ENCODE assay signal across 9 cellular contexts in genomic region chr11:130103296-130103814, GRCh38. TPM values are rescaled to one million over a fixed set of nuclear protein-coding genes. Genes with fewer than 3 reads are reported as not detected.
DNase-seq lines count a peak whose midpoint lies in the region; ATAC-seq and TF ChIP-seq lines count a peak whose summit lies in the region.
"Had no signal": no experiment of that assay in that cellular context is flagged by ENCODE, and none has a peak within 500 bp of the region (broad histone marks: within the 10 kb centered on the region; RNA-seq: fewer than 3 reads in every experiment).

No MANE protein-coding gene starts in this region.

- no peak for TF ChIP-seq POLR2A in erythroblast (IDR thresholded peaks at IDR 0.05; ENCODE audit: low read length)

- DNase-seq in ACHN, result peak; percentile 66
- DNase-seq in M059J (ENCODE audit: low read depth), result peak; percentile 99
- DNase-seq in left lung, result no peak
- DNase-seq in NCI-H146 (lab: John Stamatoyannopoulos, UW), result no peak
- DNase-seq in stimulated activated CD8-positive, alpha-beta memory T cell treated with anti-CD3 and anti-CD28 coated beads, Interleukin-4, amount 100 ng/mL, for 48 hours, result no peak
- no peak for DNase-seq in SHP77 (lab: John Stamatoyannopoulos, UW)
- no peak for DNase-seq in erythroblast (lab: John Stamatoyannopoulos, UW)
- DNase-seq: COR-L47 had no signal

- H3K4me3 Mint-ChIP-seq in brain, result peak overlapping the region in 2 of 5 experiments; percentile 34 to 35

- H3K36me3 Mint-ChIP-seq in brain, result peaks cover 61% of the 10 kb centered on the region

- no peaks in the 10 kb centered on the region for H3K36me3 ChIP-seq in left lung

- intact Hi-C loops in left lung (cut with DNase I), result no loop called here

- peaks cover 3 to 19% (median 10%) of the 10 kb centered on the region in 5 experiments for H3K9me3 Mint-ChIP-seq in brain

- ATAC-seq in left lung, result peak; percentile 52

- in situ Hi-C loops in ACHN (cut with HindIII; ENCODE audit: low pct_ligation_motif_present, low pct_unique_long_range_greater_than_20kb, low sequenced_read_pairs), result no loop called here

- H3K27ac Mint-ChIP-seq in brain, result peak overlapping the region in 4 of 5 experiments; percentile 17 to 79 (median 52)

- no peaks in the 10 kb centered on the region for H3K9me3 ChIP-seq in left lung

- peaks cover 16 to 57% of the 10 kb centered on the region in 2 donors for H3K4me1 ChIP-seq in left lung

- H3K27ac ChIP-seq in left lung, result no peak overlapping the region

- H3K4me3 ChIP-seq in left lung, result no peak overlapping the region

- H3K27me3 Mint-ChIP-seq in brain, result peaks cover 3% of the 10 kb centered on the region

- no peaks in the 10 kb centered on the region for H3K27me3 ChIP-seq in left lung

- H3K4me1 Mint-ChIP-seq in brain, result peaks cover 62% of the 10 kb centered on the region

- TF ChIP-seq CTCF in brain (conservative IDR thresholded peaks at IDR 0.05), result no peak
- TF ChIP-seq CTCF in left lung (IDR thresholded peaks at IDR 0.05), result no peak

RNA-seq across cellular contexts. Expression of gene APLP2, which starts 33.7 kb away (rescaled TPM):
- total RNA-seq in M059J (2014; rRNA removed; shearing (Covaris generic)), result 246 and 418 TPM in 2 replicates
- 239 TPM for polyA plus RNA-seq in brain (ENCODE audit: insufficient read depth, low read depth, low replicate concordance)
- total RNA-seq in left lung, result 100 to 1,000 TPM; 428 to 646 TPM

RNA-seq across cellular contexts. Expression of gene ST14, which starts 56.2 kb away (rescaled TPM):
- 0.30 and 0.44 TPM in 2 replicates for total RNA-seq in M059J (2014; rRNA removed; shearing (Covaris generic))
- 13.7 TPM for polyA plus RNA-seq in brain (ENCODE audit: insufficient read depth, low read depth, low replicate concordance)
- total RNA-seq in left lung, result 100 to 1,000 TPM in 1 of 2 donors, 10 to 100 TPM in 1; 80.6 to 107 TPM

Comparison
In these comparisons a context has a peak if more than half of its experiments do, and no peak if none do; other contexts are left out.
1. DNase-seq: peak in ACHN (single experiment) and M059J (single experiment); none in left lung (0 of 2), NCI-H146 (single experiment), stimulated activated CD8-positive, alpha-beta memory T cell treated with anti-CD3 and anti-CD28 coated beads, Interleukin-4, amount 100 ng/mL, for 48 hours (single experiment), SHP77 (0 of 2) and erythroblast (0 of 2).
2. RNA of gene ST14, which starts 56.2 kb away (total RNA-seq): 80.6 to 107 TPM in left lung; 0.30 to 0.44 TPM in M059J; every median in the first group is over 10 times any median in the second.